10 cellular contexts compared by ENCODE assay signal in the genomic region with DNA sequence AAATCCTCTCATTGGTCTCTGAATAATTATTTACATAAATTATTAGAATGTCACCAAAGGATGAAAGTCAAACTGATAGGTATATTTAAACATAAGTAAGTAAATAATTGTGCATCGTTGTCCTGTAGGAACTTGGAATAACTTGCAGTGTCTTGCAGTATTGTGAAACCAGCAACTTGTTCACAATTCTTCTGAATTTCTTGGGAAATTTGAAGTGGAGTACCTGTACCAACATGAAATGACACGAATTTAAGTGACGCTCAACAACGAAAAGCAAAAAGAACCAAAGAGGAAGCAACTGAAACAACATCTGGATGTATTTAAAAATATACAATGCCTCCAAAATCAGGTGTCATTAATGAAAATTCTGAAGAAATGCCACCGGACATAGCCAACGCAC.
"Had no signal": no experiment of that assay in that cellular context is flagged by ENCODE, and none has a peak within 500 bp of the region (broad histone marks: within the 10 kb centered on the region; RNA-seq: fewer than 3 reads in every experiment).

No MANE protein-coding gene starts in this region.

- H3K27ac Mint-ChIP-seq: HFFc6 had no signal

- FAIRE-seq: HTR-8/SVneo, K562 had no signal

- H3K4me1 ChIP-seq: HAP-1 had no signal

- H3K9me3 ChIP-seq: HAP-1 had no signal

- H3K9me3 Mint-ChIP-seq: HFFc6 had no signal

- H3K4me3 Mint-ChIP-seq: HFFc6 had no signal

- H3K4me3 ChIP-seq: GM23248, HAP-1, K562 had no signal

- DNase-seq: GM23248, GOT3, H7, HFFc6, IMR-90, KG1 had no signal

- H3K36me3 ChIP-seq: HAP-1 had no signal

- ATAC-seq: HCT116, K562 had no signal

- H3K27ac ChIP-seq: GM23248 had no signal
